Comparison of ENCODE assay signal across 30 cellular contexts in the genomic region with DNA sequence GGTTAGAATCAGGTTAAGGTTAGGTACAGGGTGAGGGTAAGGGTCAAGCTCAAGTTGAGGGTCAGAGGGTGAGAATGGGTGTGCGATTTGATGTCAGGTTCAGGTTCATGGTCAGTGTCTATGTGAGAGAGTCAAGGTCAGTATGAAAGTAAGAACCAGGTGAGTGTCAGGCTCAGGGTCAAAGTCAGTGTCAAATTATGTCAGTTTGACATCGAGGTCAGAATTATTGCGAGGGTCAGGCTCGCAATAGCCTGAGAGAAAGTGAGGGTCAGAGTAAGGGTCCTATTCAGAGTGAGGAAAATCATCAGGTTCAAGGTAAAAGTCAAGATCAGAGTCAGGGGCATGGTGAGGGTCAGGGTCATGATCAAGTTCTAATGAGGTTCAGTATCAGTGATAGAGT.
"Had no signal": no experiment of that assay in that cellular context is flagged by ENCODE, and none has a peak within 500 bp of the region (broad histone marks: within the 10 kb centered on the region; RNA-seq: fewer than 3 reads in every experiment).

No MANE protein-coding gene starts in this region.

- ATAC-seq: activated CD8-positive, alpha-beta memory T cell treated with anti-CD3 and anti-CD28 coated beads, Interleukin-2, amount 10 ng/mL, durations not matched to agents 7 days and 5 days; activated CD8-positive, alpha-beta T cell treated with anti-CD3 and anti-CD28 coated beads, Interleukin-2, amount 10 ng/mL, durations not matched to agents 7 days and 5 days; body of pancreas; T-cell; T-helper 17 cell; WTC11 had no signal

- H3K36me3 Mint-ChIP-seq: activated CD8-positive, alpha-beta memory T cell treated with anti-CD3 and anti-CD28 coated beads, Interleukin-2, amount 10 ng/mL, durations not matched to agents 7 days and 5 days; activated naive CD4-positive, alpha-beta T cell treated with anti-CD3 and anti-CD28 coated beads, Interleukin-2, amount 50 U/mL, for 72 hours; activated naive CD8-positive, alpha-beta T cell treated with anti-CD3 and anti-CD28 coated beads for 36 hours; T-cell had no signal

- H3K4me1 Mint-ChIP-seq: activated CD4-positive, alpha-beta memory T cell treated with anti-CD3 and anti-CD28 coated beads, Interleukin-2, amount 10 ng/mL, durations not matched to agents 7 days and 5 days; activated CD4-positive, alpha-beta T cell treated with anti-CD3 and anti-CD28 coated beads for 36 hours; activated CD4-positive, alpha-beta T cell treated with anti-CD3 and anti-CD28 coated beads, Interleukin-2, amount 10 ng/mL, durations not matched to agents 7 days and 5 days; activated CD8-positive, alpha-beta memory T cell treated with anti-CD3 and anti-CD28 coated beads, Interleukin-2, amount 10 ng/mL, durations not matched to agents 7 days and 5 days; activated naive CD8-positive, alpha-beta T cell treated with anti-CD3 and anti-CD28 coated beads for 36 hours; T-cell; T-helper 17 cell; WTC11 had no signal

- H3K4me3 Mint-ChIP-seq: activated CD4-positive, alpha-beta memory T cell treated with anti-CD3 and anti-CD28 coated beads, Interleukin-2, amount 10 ng/mL, durations not matched to agents 7 days and 5 days; activated CD4-positive, alpha-beta T cell treated with anti-CD3 and anti-CD28 coated beads for 36 hours; activated CD4-positive, alpha-beta T cell treated with anti-CD3 and anti-CD28 coated beads, Interleukin-2, amount 10 ng/mL, durations not matched to agents 7 days and 5 days; activated CD8-positive, alpha-beta memory T cell treated with anti-CD3 and anti-CD28 coated beads, Interleukin-2, amount 10 ng/mL, durations not matched to agents 7 days and 5 days; activated CD8-positive, alpha-beta T cell treated with anti-CD3 and anti-CD28 coated beads, Interleukin-2, amount 10 ng/mL, durations not matched to agents 7 days and 5 days; activated naive CD8-positive, alpha-beta T cell treated with anti-CD3 and anti-CD28 coated beads for 36 hours; activated T-cell treated with anti-CD3 and anti-CD28 coated beads, Interleukin-2, amount 50 U/mL, for 24 hours; T-cell; T-helper 17 cell; WTC11 had no signal

- H3K27ac Mint-ChIP-seq: activated CD4-positive, alpha-beta memory T cell treated with anti-CD3 and anti-CD28 coated beads, Interleukin-2, amount 10 ng/mL, durations not matched to agents 7 days and 5 days; activated CD4-positive, alpha-beta T cell treated with anti-CD3 and anti-CD28 coated beads for 36 hours; activated CD4-positive, alpha-beta T cell treated with anti-CD3 and anti-CD28 coated beads, Interleukin-2, amount 10 ng/mL, durations not matched to agents 7 days and 5 days; activated CD8-positive, alpha-beta memory T cell treated with anti-CD3 and anti-CD28 coated beads, Interleukin-2, amount 10 ng/mL, durations not matched to agents 7 days and 5 days; activated CD8-positive, alpha-beta T cell treated with anti-CD3 and anti-CD28 coated beads, Interleukin-2, amount 10 ng/mL, durations not matched to agents 7 days and 5 days; activated naive CD4-positive, alpha-beta T cell treated with anti-CD3 and anti-CD28 coated beads, Interleukin-2, amount 50 U/mL, for 72 hours; activated naive CD8-positive, alpha-beta T cell treated with anti-CD3 and anti-CD28 coated beads for 36 hours; activated T-cell treated with anti-CD3 and anti-CD28 coated beads, Interleukin-2, amount 50 U/mL, for 24 hours; activated T-helper 2 cell treated with anti-CD3 and anti-CD28 coated beads, Interferon-gamma antibody, Interleukin-2, Interleukin-4, amounts not matched to agents 10 μg/mL and 5 μg/mL and 100 μg/mL, durations not matched to agents 14 hours and 24 hours and 36 hours; T-cell; T-helper 17 cell; WTC11 had no signal

- H3K36me3 ChIP-seq: adrenal gland, brain microvascular endothelial cell, breast epithelium, WERI-Rb-1 had no signal

- H3K4me1 ChIP-seq: adrenal gland, body of pancreas, breast epithelium had no signal

- H3K9me3 Mint-ChIP-seq: activated CD4-positive, alpha-beta T cell treated with anti-CD3 and anti-CD28 coated beads, Interleukin-2, amount 10 ng/mL, durations not matched to agents 7 days and 5 days; activated naive CD8-positive, alpha-beta T cell treated with anti-CD3 and anti-CD28 coated beads for 36 hours; activated T-cell treated with anti-CD3 and anti-CD28 coated beads, Interleukin-2, amount 50 U/mL, for 24 hours; activated T-helper 2 cell treated with anti-CD3 and anti-CD28 coated beads, Interferon-gamma antibody, Interleukin-2, Interleukin-4, amounts not matched to agents 10 μg/mL and 5 μg/mL and 100 μg/mL, durations not matched to agents 14 hours and 24 hours and 36 hours; T-cell had no signal

- H3K27me3 ChIP-seq: adrenal gland, body of pancreas, brain microvascular endothelial cell, breast epithelium had no signal

- H3K4me3 ChIP-seq: adrenal gland, body of pancreas, breast epithelium had no signal

- H3K27me3 Mint-ChIP-seq: activated CD4-positive, alpha-beta T cell treated with anti-CD3 and anti-CD28 coated beads for 36 hours; activated naive CD8-positive, alpha-beta T cell treated with anti-CD3 and anti-CD28 coated beads for 36 hours; activated T-cell treated with anti-CD3 and anti-CD28 coated beads, Interleukin-2, amount 50 U/mL, for 24 hours; T-cell had no signal

- H3K9me3 ChIP-seq: adrenal gland, body of pancreas, breast epithelium had no signal

- DNase-seq: activated CD4-positive, alpha-beta memory T cell treated with anti-CD3 and anti-CD28 coated beads, Interleukin-2, amount 10 ng/mL, durations not matched to agents 7 days and 5 days; activated CD4-positive, alpha-beta T cell treated with anti-CD3 and anti-CD28 coated beads for 1 hour; activated CD4-positive, alpha-beta T cell treated with anti-CD3 and anti-CD28 coated beads for 36 hours; activated CD4-positive, alpha-beta T cell treated with anti-CD3 and anti-CD28 coated beads for 48 hours; activated CD4-positive, alpha-beta T cell treated with anti-CD3 and anti-CD28 coated beads, Interleukin-2, amount 10 ng/mL, durations not matched to agents 7 days and 5 days; activated CD4-positive, alpha-beta T cell treated with anti-CD3 and anti-CD28 coated beads, Interleukin-2, amount 50 U/mL, for 48 hours; activated CD4-positive, CD25-positive, alpha-beta regulatory T cell; activated CD8-positive, alpha-beta memory T cell treated with anti-CD3 and anti-CD28 coated beads for 24 hours; activated CD8-positive, alpha-beta memory T cell treated with anti-CD3 and anti-CD28 coated beads, Interleukin-2, amount 10 ng/mL, durations not matched to agents 7 days and 5 days; activated CD8-positive, alpha-beta memory T cell treated with anti-CD3 and anti-CD28 coated beads, Interleukin-2, amount 50 U/mL, for 48 hours; activated CD8-positive, alpha-beta T cell treated with anti-CD3 and anti-CD28 coated beads, Interleukin-2, amount 10 ng/mL, durations not matched to agents 7 days and 5 days; activated effector memory CD4-positive, alpha-beta T cell treated with Interleukin-2 at 50 U/mL for 16 hours; activated gamma-delta T cell; activated naive CD4-positive, alpha-beta T cell treated with anti-CD3 and anti-CD28 coated beads, Interleukin-2, amount 50 U/mL, for 16 hours; activated naive CD4-positive, alpha-beta T cell treated with Interleukin-2 at 50 U/mL for 16 hours; activated naive CD8-positive, alpha-beta T cell treated with anti-CD3 and anti-CD28 coated beads for 36 hours; activated T-cell treated with anti-CD3 and anti-CD28 coated beads, Interleukin-2, amount 50 U/mL, for 24 hours; adrenal gland; amniotic stem cell; aorta; body of pancreas; central memory CD4-positive, alpha-beta T cell; T-cell; T-helper 17 cell; WERI-Rb-1 had no signal

- H3K27ac ChIP-seq: adrenal gland, body of pancreas, brain microvascular endothelial cell, breast epithelium, WERI-Rb-1 had no signal
